26 cellular contexts compared by ENCODE assay signal in genomic region chrX:120794525-120794975, GRCh38.
DNase-seq lines count a peak whose midpoint lies in the region; ATAC-seq, FAIRE-seq and TF ChIP-seq lines count a peak whose summit lies in the region.
"Had no signal": no experiment of that assay in that cellular context is flagged by ENCODE, and none has a peak within 500 bp of the region (broad histone marks: within the 10 kb centered on the region; RNA-seq: fewer than 3 reads in every experiment).

No MANE protein-coding gene starts in this region.

- no peak for DNase-seq in Calu3
- peak; percentile 16 for DNase-seq in HCEC 1CT
- DNase-seq in astrocyte (ENCODE audit: low read depth) = peak; percentile 53
- DNase-seq in DMS79 (lab: John Stamatoyannopoulos, UW) = no peak
- DNase-seq in testis = no peak
- DNase-seq: activated CD8-positive, alpha-beta memory T cell treated with anti-CD3 and anti-CD28 coated beads for 24 hours; adrenal gland; AML-193; cerebellar nuclear complex; effector memory CD4-positive, alpha-beta T cell; hippocampal formation; islet precursor cell; naive thymus-derived CD8-positive, alpha-beta T cell; NCI-H1105 treated with DMSO at 0.1 percent for 48 hours; NCI-H524 treated with DMSO at 0.1 percent for 48 hours; pancreas; SHP77 treated with DMSO at 0.1 percent for 48 hours; stimulated activated CD4-positive, alpha-beta T cell treated with anti-CD3 and anti-CD28 coated beads, Interleukin-1b, Interleukin-23, amount 100 ng/mL, for 48 hours; upper lobe of left lung; WERI-Rb-1 had no signal

- no peak for TF ChIP-seq CTCF in Calu3 (IDR thresholded peaks at IDR 0.05; ENCODE audit: unreplicated experiment)
- TF ChIP-seq CTCF in astrocyte (IDR thresholded peaks at IDR 0.05; ENCODE audit: insufficient read depth, low read depth, low read length) = no peak
- TF ChIP-seq CTCF in gastroesophageal sphincter (IDR thresholded peaks at IDR 0.05) = no peak
- no peak for TF ChIP-seq CTCF in testis (IDR thresholded peaks at IDR 0.05)

- H3K4me3 ChIP-seq in astrocyte (ENCODE audit: insufficient read depth, low read depth, low read length) = no peak overlapping the region
- no peak overlapping the region for H3K4me3 ChIP-seq in gastroesophageal sphincter
- no peak overlapping the region for H3K4me3 ChIP-seq in testis
- H3K4me3 ChIP-seq: adrenal gland, pancreas, upper lobe of left lung had no signal

- H3K27ac ChIP-seq in astrocyte (ENCODE audit: low read depth, low read length) (no peak overlapping the region), gastroesophageal sphincter (no peak overlapping the region), testis (no peak overlapping the region)
- H3K27ac ChIP-seq: adrenal gland, pancreas, WERI-Rb-1 had no signal

- no peaks in the 10 kb centered on the region for H3K27me3 ChIP-seq in astrocyte (ENCODE audit: insufficient read depth, low read length)
- H3K27me3 ChIP-seq in gastroesophageal sphincter = no peaks in the 10 kb centered on the region
- no peaks in the 10 kb centered on the region for H3K27me3 ChIP-seq in testis
- H3K27me3 ChIP-seq: upper lobe of left lung had no signal

- H3K36me3 Mint-ChIP-seq in Calu3 (ENCODE audit: insufficient read depth, unreplicated experiment) (no peaks in the 10 kb centered on the region), astrocyte (ENCODE audit: low read depth, unreplicated experiment) (no peaks in the 10 kb centered on the region)
- H3K36me3 Mint-ChIP-seq: naive thymus-derived CD8-positive, alpha-beta T cell had no signal

- H3K4me2 ChIP-seq in astrocyte (ENCODE audit: low read length) = peak overlapping the region; percentile 41

- BruUV-seq in Calu3 (replicated peaks; lab: Mats Ljungman, UMichigan) = no TSS peak

- H3K4me1 ChIP-seq in astrocyte (ENCODE audit: insufficient read depth, low read length) = peaks cover 16% of the 10 kb centered on the region
- H3K4me1 ChIP-seq in gastroesophageal sphincter = peaks cover 0 to 14% (median 0%) of the 10 kb centered on the region in 3 donors
- no peaks in the 10 kb centered on the region for H3K4me1 ChIP-seq in testis
- H3K4me1 ChIP-seq: pancreas had no signal

- H3K9me3 ChIP-seq in astrocyte (ENCODE audit: insufficient read depth, low read depth, low read length) (no peaks in the 10 kb centered on the region), gastroesophageal sphincter (no peaks in the 10 kb centered on the region), testis (no peaks in the 10 kb centered on the region)
- H3K9me3 ChIP-seq: adrenal gland, pancreas, upper lobe of left lung had no signal

- H3K9ac ChIP-seq in astrocyte (ENCODE audit: low read length) = no peak overlapping the region

- CTCF ChIA-PET in Calu3 (lab: Charles Lee) = interaction anchor here (0.6 kb wide), 1 partner anchor 268 kb away, joined by 3 read pairs; no protein-coding TSS in a partner anchor

- H3K27ac Mint-ChIP-seq in Calu3 (ENCODE audit: unreplicated experiment) = peak overlapping the region; percentile 11
- no peak overlapping the region for H3K27ac Mint-ChIP-seq in astrocyte (ENCODE audit: unreplicated experiment)
- H3K27ac Mint-ChIP-seq: stimulated activated naive CD8-positive, alpha-beta T cell treated with anti-CD3 and anti-CD28 coated beads, Interleukin-15, Interleukin-2, amounts not matched to agents 100 ng/mL and 50 ng/mL, for 24 hours; T-helper 1 cell treated with Interleukin-12 subunit alpha and Interleukin-12 subunit beta and Interleukin-4 antibody, amounts not matched to agents 30 μg/mL and 1 μg/mL, for 36 hours had no signal

- ATAC-seq in gastroesophageal sphincter (peak; percentile 46), HG03378 (IDR thresholded peaks at IDR 0.05; ENCODE audit: unreplicated experiment) (no peak)
- no peak for ATAC-seq in activated CD4-positive, CD25-positive, alpha-beta regulatory T cell treated with anti-CD3 and anti-CD28 coated beads, Interleukin-2, amount 50 U/mL, for 24 hours
- ATAC-seq: naive thymus-derived CD8-positive, alpha-beta T cell; pancreas had no signal

- no peak overlapping the region for H3K4me3 Mint-ChIP-seq in Calu3 (ENCODE audit: low read depth, unreplicated experiment)
- H3K4me3 Mint-ChIP-seq in astrocyte (ENCODE audit: unreplicated experiment) = no peak overlapping the region
- H3K4me3 Mint-ChIP-seq: naive thymus-derived CD8-positive, alpha-beta T cell; stimulated activated naive CD8-positive, alpha-beta T cell treated with anti-CD3 and anti-CD28 coated beads, Interleukin-15, Interleukin-2, amounts not matched to agents 100 ng/mL and 50 ng/mL, for 24 hours; T-helper 1 cell treated with Interleukin-12 subunit alpha and Interleukin-12 subunit beta and Interleukin-4 antibody, amounts not matched to agents 30 μg/mL and 1 μg/mL, for 36 hours had no signal

- no peak for TF ChIP-seq EP300 in gastroesophageal sphincter (IDR thresholded peaks at IDR 0.05)

- FAIRE-seq in astrocyte (lab: Jason Lieb, UNC) = peak; percentile 13
- FAIRE-seq: GM18507, pancreas had no signal

- no peak for TF ChIP-seq POLR2A in gastroesophageal sphincter (IDR thresholded peaks at IDR 0.05)
- no peak for TF ChIP-seq POLR2A in testis (IDR thresholded peaks at IDR 0.05)

- H3K9me3 Mint-ChIP-seq in Calu3 (ENCODE audit: low read depth, unreplicated experiment) (no peaks in the 10 kb centered on the region), astrocyte (ENCODE audit: unreplicated experiment) (no peaks in the 10 kb centered on the region)
- H3K9me3 Mint-ChIP-seq: naive thymus-derived CD8-positive, alpha-beta T cell; stimulated activated naive CD8-positive, alpha-beta T cell treated with anti-CD3 and anti-CD28 coated beads, Interleukin-15, Interleukin-2, amounts not matched to agents 100 ng/mL and 50 ng/mL, for 24 hours; T-helper 1 cell treated with Interleukin-12 subunit alpha and Interleukin-12 subunit beta and Interleukin-4 antibody, amounts not matched to agents 30 μg/mL and 1 μg/mL, for 36 hours had no signal

- H3K79me2 ChIP-seq in astrocyte (ENCODE audit: insufficient read depth, low read length) = no peaks in the 10 kb centered on the region

- H2AFZ ChIP-seq in astrocyte (ENCODE audit: low read depth, low read length) = peak overlapping the region; percentile 27

- no peaks in the 10 kb centered on the region for H4K20me1 ChIP-seq in astrocyte (ENCODE audit: insufficient read depth, low read length)

- H3K4me1 Mint-ChIP-seq in Calu3 (ENCODE audit: low read depth, unreplicated experiment) (peaks cover 24% of the 10 kb centered on the region), astrocyte (ENCODE audit: low read depth, unreplicated experiment) (peaks cover 9% of the 10 kb centered on the region)

- H3K27me3 Mint-ChIP-seq in Calu3 (ENCODE audit: unreplicated experiment) = no peaks in the 10 kb centered on the region
- H3K27me3 Mint-ChIP-seq in astrocyte (ENCODE audit: low read depth, unreplicated experiment) = peaks cover 6% of the 10 kb centered on the region
- H3K27me3 Mint-ChIP-seq: naive thymus-derived CD8-positive, alpha-beta T cell; stimulated activated naive CD8-positive, alpha-beta T cell treated with anti-CD3 and anti-CD28 coated beads, Interleukin-15, Interleukin-2, amounts not matched to agents 100 ng/mL and 50 ng/mL, for 24 hours had no signal

- intact Hi-C loops in Calu3 (cut with micrococcal nuclease; ENCODE audit: unreplicated experiment) (loop anchor here (5.0 to 10.0 kb wide), 2 partner anchors 450 to 513 kb away; no protein-coding TSS in a partner anchor), testis (cut with DNase I; ENCODE audit: low total_unique reads) (no loop called here)

- 50 to 63% methylated on average over 2 of the region's 2 CpGs for WGBS in gastroesophageal sphincter (ENCODE audit: low coverage in 1 of 2), 2 donors
- WGBS in testis, 2 donors = 59 to 76% methylated on average over 2 of the region's 2 CpGs

- no peaks in the 10 kb centered on the region for H3K36me3 ChIP-seq in astrocyte (ENCODE audit: insufficient read depth, low read length)
- no peaks in the 10 kb centered on the region for H3K36me3 ChIP-seq in gastroesophageal sphincter
- no peaks in the 10 kb centered on the region for H3K36me3 ChIP-seq in testis (ENCODE audit: low read depth, missing control alignments)
- H3K36me3 ChIP-seq: adrenal gland, pancreas, upper lobe of left lung, WERI-Rb-1 had no signal

Comparison
In these comparisons a context has a peak if more than half of its experiments do, and no peak if none do; other contexts are left out.
1. DNase-seq: peak in HCEC 1CT (single experiment) and astrocyte (single experiment); none in Calu3 (single experiment), DMS79 (single experiment) and testis (single experiment).